8 cellular contexts compared by ENCODE assay signal in the genomic region with DNA sequence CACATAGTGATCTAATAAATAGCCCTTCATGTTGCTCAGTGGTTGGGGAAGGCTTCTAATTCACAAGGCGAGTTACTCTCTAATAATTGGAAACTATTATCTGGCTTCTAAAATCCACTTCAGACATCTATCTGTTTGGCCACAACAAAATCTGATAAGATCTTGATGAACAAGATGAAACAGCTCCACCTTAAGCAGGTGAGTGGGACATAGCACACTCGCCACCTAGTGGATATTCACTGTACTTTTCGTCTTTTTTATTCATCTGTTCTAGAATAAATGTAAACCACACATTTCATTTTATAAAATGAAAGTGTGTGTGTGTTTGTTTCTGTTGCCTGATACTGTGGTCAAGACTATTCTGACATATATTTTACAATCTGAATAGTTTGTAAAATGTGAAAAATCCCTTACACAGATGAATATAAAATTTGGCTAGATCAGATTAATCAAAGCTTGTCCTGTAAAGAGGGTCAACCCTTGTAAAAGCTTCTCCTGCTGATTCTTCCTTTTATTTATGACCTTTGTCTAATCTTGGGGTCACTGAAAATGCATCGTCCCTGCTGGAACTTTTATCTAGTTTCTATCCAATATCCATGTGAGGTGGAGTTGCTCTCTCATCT. TPM values are rescaled to one million over a fixed set of nuclear protein-coding genes. Genes with fewer than 3 reads are reported as not detected.
DNase-seq lines count a peak whose midpoint lies in the region; TF ChIP-seq lines count a peak whose summit lies in the region.

No MANE protein-coding gene starts in this region.

- no peaks in the 10 kb centered on the region for H3F3A ChIP-seq in smooth muscle cell (ENCODE audit: low read depth)

- H3K9me3 Mint-ChIP-seq in activated naive CD4-positive, alpha-beta T cell treated with anti-CD3 and anti-CD28 coated beads for 36 hours: no peaks in the 10 kb centered on the region

- H3K4me1 ChIP-seq in smooth muscle cell (ENCODE audit: low read depth): no peaks in the 10 kb centered on the region

- no peak overlapping the region for H3K27ac Mint-ChIP-seq in activated naive CD4-positive, alpha-beta T cell treated with anti-CD3 and anti-CD28 coated beads for 36 hours

- no peaks in the 10 kb centered on the region for H3K9me3 ChIP-seq in smooth muscle cell (replicated peaks; ENCODE audit: low read depth)

- CTCF ChIA-PET in activated naive CD4-positive, alpha-beta T cell treated with anti-CD3 and anti-CD28 coated beads for 36 hours (lab: Charles Lee): interaction anchor here (0.5 to 2.0 kb wide), 10 partner anchors 10 to 1539 kb away, joined by 3 to 7 read pairs (median 4); no protein-coding TSS in a partner anchor

- DNase-seq in activated naive CD4-positive, alpha-beta T cell treated with anti-CD3 and anti-CD28 coated beads for 36 hours: peak; percentile 14
- DNase-seq in activated naive CD4-positive, alpha-beta T cell treated with Interleukin-2 at 50 U/mL for 16 hours: no peak
- DNase-seq in H7 (peak; percentile 54), RKO (ENCODE audit: low spot score) (peak; percentile 71), fibroblast of villous mesenchyme (ENCODE audit: low read depth) (no peak), smooth muscle cell (lab: John Stamatoyannopoulos, UW; ENCODE audit: unreplicated experiment) (no peak)
- no peak for DNase-seq in stimulated activated CD8-positive, alpha-beta memory T cell treated with anti-CD3 and anti-CD28 coated beads, Interleukin-4, amount 100 ng/mL, for 48 hours

- intact Hi-C loops in activated naive CD4-positive, alpha-beta T cell treated with anti-CD3 and anti-CD28 coated beads for 36 hours (cut with micrococcal nuclease): loop anchor here (1.0 to 5.0 kb wide), 3 partner anchors 918 to 1235 kb away; no protein-coding TSS in a partner anchor

- no peak overlapping the region for H2AFZ ChIP-seq in smooth muscle cell (ENCODE audit: low read depth)

- no peaks in the 10 kb centered on the region for H3K27me3 ChIP-seq in H7 (ENCODE audit: control insufficient read depth, insufficient read depth, low read length)
- H3K27me3 ChIP-seq in smooth muscle cell (ENCODE audit: low read depth): no peaks in the 10 kb centered on the region

- H3K9ac ChIP-seq in smooth muscle cell (ENCODE audit: low read depth): no peak overlapping the region

- H3K4me2 ChIP-seq in smooth muscle cell: no peak overlapping the region

- no peak overlapping the region for H3K27ac ChIP-seq in smooth muscle cell (ENCODE audit: low read depth)

- H4K20me1 ChIP-seq in smooth muscle cell (ENCODE audit: low read depth): no peaks in the 10 kb centered on the region

- H3K36me3 Mint-ChIP-seq in activated naive CD4-positive, alpha-beta T cell treated with anti-CD3 and anti-CD28 coated beads for 36 hours (ENCODE audit: low read depth): no peaks in the 10 kb centered on the region

- H3K27me3 Mint-ChIP-seq in activated naive CD4-positive, alpha-beta T cell treated with anti-CD3 and anti-CD28 coated beads for 36 hours (ENCODE audit: low read depth): no peaks in the 10 kb centered on the region

- H3K4me3 Mint-ChIP-seq in activated naive CD4-positive, alpha-beta T cell treated with anti-CD3 and anti-CD28 coated beads for 36 hours: no peak overlapping the region

- no peaks in the 10 kb centered on the region for H3K4me1 Mint-ChIP-seq in activated naive CD4-positive, alpha-beta T cell treated with anti-CD3 and anti-CD28 coated beads for 36 hours (ENCODE audit: low read depth)

- whole genome bisulfite sequencing in smooth muscle cell (ENCODE audit: low lambda C conversion rate): 1% methylated on average over 4 of the region's 4 CpGs

- H3K4me3 ChIP-seq in H7 (ENCODE audit: insufficient read depth, low read depth, low read length): no peak overlapping the region
- H3K4me3 ChIP-seq in fibroblast of villous mesenchyme (ENCODE audit: low read depth, low read length): no peak overlapping the region
- H3K4me3 ChIP-seq in smooth muscle cell: no peak overlapping the region

- no peaks in the 10 kb centered on the region for H3K79me2 ChIP-seq in smooth muscle cell (ENCODE audit: low read depth)

- peak; percentile 77 for TF ChIP-seq CTCF in LNCAP (IDR thresholded peaks at IDR 0.05)
- peak; percentile 41 for TF ChIP-seq CTCF in fibroblast of villous mesenchyme (IDR thresholded peaks at IDR 0.05; ENCODE audit: insufficient read depth, low read depth, low read length)
- TF ChIP-seq CTCF in smooth muscle cell (IDR thresholded peaks at IDR 0.05; ENCODE audit: borderline replicate concordance, insufficient read depth, poor library complexity, severe bottlenecking): peak; percentile 80

- H3K36me3 ChIP-seq in H7 (replicated peaks; ENCODE audit: control insufficient read depth, insufficient read depth, low read length) (no peaks in the 10 kb centered on the region), smooth muscle cell (ENCODE audit: low read depth) (no peaks in the 10 kb centered on the region)

RNA-seq across cellular contexts. Expression of a gene that starts 26.5 kb away (rescaled TPM):
- total RNA-seq in activated naive CD4-positive, alpha-beta T cell treated with anti-CD3 and anti-CD28 coated beads for 36 hours: under 1 TPM in 1 of 2 experiments, not detected in 1; 0.14 TPM
- 102 and 109 TPM in 2 replicates for total RNA-seq in H7 (2014; rRNA removed; shearing (Covaris generic))
- total RNA-seq in fibroblast of villous mesenchyme: not detected in 2 replicates
- 9.0 and 11.7 TPM in 2 replicates for total RNA-seq in smooth muscle cell
- polyA plus RNA-seq in smooth muscle cell: 1.7 and 5.8 TPM in 2 replicates

Comparison
In these comparisons a context has a peak if more than half of its experiments do, and no peak if none do; other contexts are left out.
1. DNase-seq: peak in activated naive CD4-positive, alpha-beta T cell treated with anti-CD3 and anti-CD28 coated beads for 36 hours (single experiment), H7 (single experiment) and RKO (single experiment); none in activated naive CD4-positive, alpha-beta T cell treated with Interleukin-2 at 50 U/mL for 16 hours (single experiment), fibroblast of villous mesenchyme (single experiment), smooth muscle cell (single experiment) and stimulated activated CD8-positive, alpha-beta memory T cell treated with anti-CD3 and anti-CD28 coated beads, Interleukin-4, amount 100 ng/mL, for 48 hours (single experiment).
2. Peak in every context shown above with its lines, with median percentiles within 50 percentile points of each other: CTCF ChIP-seq.